8 cellular contexts compared by ENCODE assay signal in the genomic region with DNA sequence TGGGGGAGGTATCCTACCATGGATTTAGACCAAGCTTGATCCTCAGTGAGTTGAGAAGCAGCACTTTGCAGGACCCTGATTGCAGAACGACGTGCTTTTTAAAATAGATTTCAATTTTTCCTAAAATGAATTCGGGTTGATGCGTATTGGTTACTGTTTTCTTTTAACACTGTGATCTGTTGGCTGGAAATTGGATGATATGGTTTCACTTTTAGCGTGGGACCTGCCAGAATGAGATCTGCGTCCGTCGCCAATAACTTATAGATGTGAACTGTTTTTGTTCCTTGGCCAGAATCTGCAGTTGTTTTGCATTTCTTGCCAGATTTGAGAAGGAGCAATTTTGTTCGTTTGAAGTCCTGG. TPM values are rescaled to one million over a fixed set of nuclear protein-coding genes. Genes with fewer than 3 reads are reported as not detected.
DNase-seq lines count a peak whose midpoint lies in the region; ATAC-seq, FAIRE-seq and TF ChIP-seq lines count a peak whose summit lies in the region.

No MANE protein-coding gene starts in this region.

- no peak for FAIRE-seq in bronchial epithelial cell (lab: Jason Lieb, UNC)

- H3K4me3 ChIP-seq in bronchial epithelial cell (ENCODE audit: low read depth, low read length), result peak overlapping the region; percentile 100
- peak overlapping the region; percentile 89 for H3K4me3 ChIP-seq in lung
- peak overlapping the region; percentile 67 for H3K4me3 ChIP-seq in urinary bladder (ENCODE audit: low read depth, low read length)

- H3K36me3 ChIP-seq in bronchial epithelial cell (ENCODE audit: control insufficient read depth, insufficient read depth, low read length) (peaks cover 2% of the 10 kb centered on the region), lung (ENCODE audit: control insufficient read depth in 2 of 2, insufficient read depth in 2 of 2, low read length in 2 of 2) (no peaks in the 10 kb centered on the region), urinary bladder (ENCODE audit: insufficient read depth) (no peaks in the 10 kb centered on the region)

- peak; percentile 62 for DNase-seq in DMS79 treated with DMSO at 0.1 percent for 48 hours (lab: John Stamatoyannopoulos, UW)
- no peak for DNase-seq in DMS79 (lab: John Stamatoyannopoulos, UW)
- DNase-seq in NCI-H69 (lab: John Stamatoyannopoulos, UW), result peak; percentile 28
- peak; percentile 18 for DNase-seq in bronchial epithelial cell (ENCODE audit: low read depth)
- DNase-seq in lung (ENCODE audit: low spot score), result no peak
- no peak for DNase-seq in NCI-H128 (lab: John Stamatoyannopoulos, UW; ENCODE audit: unreplicated experiment)
- no peak for DNase-seq in stimulated activated CD4-positive, alpha-beta T cell treated with anti-CD3 and anti-CD28 coated beads, Interleukin-2, amount 100 ng/mL, for 48 hours

- H3K27ac ChIP-seq in lung (ENCODE audit: low read depth in 1 of 2, low read length in 1 of 2), result peak overlapping the region; percentile 45 to 92
- H3K27ac ChIP-seq in urinary bladder (ENCODE audit: low read depth), result no peak overlapping the region

- WGBS in lung, 2 donors, result 1% methylated on average over 9 of the region's 9 CpGs
- 1% methylated on average over 9 of the region's 9 CpGs for WGBS in urinary bladder

- TF ChIP-seq CTCF in bronchial epithelial cell (IDR thresholded peaks at IDR 0.05; ENCODE audit: insufficient read depth, low read length, severe bottlenecking) (no peak), lung (IDR thresholded peaks at IDR 0.05; ENCODE audit: control extremely low read depth, extremely low read depth) (no peak)

- no peaks in the 10 kb centered on the region for H3K27me3 ChIP-seq in bronchial epithelial cell (ENCODE audit: control insufficient read depth, insufficient read depth, low read length)
- no peaks in the 10 kb centered on the region for H3K27me3 ChIP-seq in lung (ENCODE audit: control insufficient read depth, insufficient read depth)

- ATAC-seq in lung (ENCODE audit: insufficient read depth, low FRiP score), result no peak

- no peaks in the 10 kb centered on the region for H3K9me3 ChIP-seq in lung (ENCODE audit: control insufficient read depth in 2 of 2, insufficient read depth in 1 of 2, low read length in 1 of 2)

- H3K4me1 ChIP-seq in lung (ENCODE audit: control insufficient read depth in 2 of 2, insufficient read depth in 2 of 2, low read length in 2 of 2) (peaks cover 2 to 5% of the 10 kb centered on the region in 2 donors), urinary bladder (ENCODE audit: insufficient read depth) (no peaks in the 10 kb centered on the region)

RNA-seq across cellular contexts. Expression of gene UGGT1, which starts 0.7 kb away (rescaled TPM):
- total RNA-seq in bronchial epithelial cell (41.2 and 49.8 TPM in 2 replicates), lung (10 to 100 TPM; 47.0 to 57.7 TPM), urinary bladder (38.5 TPM)
- polyA plus RNA-seq in lung (10 to 100 TPM in 1 of 2 donors, 1 to 10 TPM in 1; 9.4 to 18.6 TPM), urinary bladder (11.4 TPM)

Comparison
In these comparisons a context has a peak if more than half of its experiments do, and no peak if none do; other contexts are left out.
1. DNase-seq: peak in DMS79 treated with DMSO at 0.1 percent for 48 hours (single experiment), NCI-H69 (single experiment) and bronchial epithelial cell (single experiment); none in DMS79 (single experiment), lung (single experiment), NCI-H128 (single experiment) and stimulated activated CD4-positive, alpha-beta T cell treated with anti-CD3 and anti-CD28 coated beads, Interleukin-2, amount 100 ng/mL, for 48 hours (0 of 2).
2. Peak in every context shown above with its lines, with median percentiles within 50 percentile points of each other: H3K4me3 ChIP-seq.